Comparison of ENCODE assay signal across 15 cellular contexts in genomic region chr14:34035177-34035933, GRCh38.
DNase-seq lines count a peak whose midpoint lies in the region; ATAC-seq lines count a peak whose summit lies in the region.
"Had no signal": no experiment of that assay in that cellular context is flagged by ENCODE, and none has a peak within 500 bp of the region (broad histone marks: within the 10 kb centered on the region; RNA-seq: fewer than 3 reads in every experiment).

No MANE protein-coding gene starts in this region.

- H2BK5ac ChIP-seq in trophoblast cell (ENCODE audit: low read depth, low read length, poor library complexity), result no peak overlapping the region

- H3K4ac ChIP-seq in trophoblast cell (ENCODE audit: low read depth, low read length), result no peak overlapping the region

- H4K8ac ChIP-seq in trophoblast cell (ENCODE audit: low read depth, low read length), result no peak overlapping the region

- H3K9me3 ChIP-seq in trophoblast cell (ENCODE audit: insufficient read depth, low read depth, low read length), result no peaks in the 10 kb centered on the region

- no peak overlapping the region for H4K12ac ChIP-seq in trophoblast cell (ENCODE audit: low read depth, low read length)

- H3K4me2 ChIP-seq in trophoblast cell (ENCODE audit: low read length), result no peak overlapping the region

- peak; percentile 88 for ATAC-seq in Right ventricle myocardium superior (ENCODE audit: poor library complexity)
- ATAC-seq in effector memory CD8-positive, alpha-beta T cell (replicated peaks), result no peak
- ATAC-seq in HG03039 (IDR thresholded peaks at IDR 0.05; ENCODE audit: unreplicated experiment), result no peak

- H3K4me1 Mint-ChIP-seq in effector memory CD8-positive, alpha-beta T cell (ENCODE audit: low read depth in 2 of 2), result peaks cover 0 to 8% of the 10 kb centered on the region in 2 donors

- H3K18ac ChIP-seq in trophoblast cell (ENCODE audit: low read length), result no peak overlapping the region

- no peak overlapping the region for H3K23ac ChIP-seq in trophoblast cell (ENCODE audit: low read length)

- H4K91ac ChIP-seq in trophoblast cell (ENCODE audit: low read depth, low read length), result no peak overlapping the region

- H3K4me1 ChIP-seq in trophoblast cell (ENCODE audit: control insufficient read depth in 1 of 2, insufficient read depth in 2 of 2, low read length in 2 of 2), result peaks cover 4 to 10% of the 10 kb centered on the region in 2 experiments

- WGBS in trophoblast cell (ENCODE audit: extremely low coverage, insufficient coverage, insufficient read length), result no CpG with 5 or more reads among the region's 10 CpGs

- DNase-seq in Daoy (ENCODE audit: low read depth) (peak; percentile 13), SHP77 treated with DMSO at 0.1 percent for 48 hours (lab: John Stamatoyannopoulos, UW) (peak; percentile 32), Right ventricle myocardium superior (peak; percentile 81), trophoblast cell (peak in 1 of 2 donors; percentile 62), cortex of kidney (lab: John Stamatoyannopoulos, UW) (no peak)
- no peak for DNase-seq in stimulated activated CD4-positive, alpha-beta T cell treated with anti-CD3 and anti-CD28 coated beads, Interleukin-4, amount 100 ng/mL, for 4 hours
- DNase-seq in effector memory CD8-positive, alpha-beta T cell, result no peak
- DNase-seq: activated naive CD4-positive, alpha-beta T cell treated with anti-CD3 and anti-CD28 coated beads, Interleukin-2, amount 50 U/mL, for 16 hours; DMS53; islet precursor cell; NCI-H446; RPMI8226; stimulated activated CD4-positive, alpha-beta T cell treated with anti-CD3 and anti-CD28 coated beads, Interleukin-12 subunit alpha, Interleukin-12 subunit beta, amount 100 ng/mL, for 4 hours had no signal

- no peak overlapping the region for H2BK120ac ChIP-seq in trophoblast cell (ENCODE audit: insufficient read depth, low read length, poor library complexity)

- no peak overlapping the region for H3K27ac Mint-ChIP-seq in effector memory CD8-positive, alpha-beta T cell
- H3K27ac Mint-ChIP-seq: nephron had no signal

- no peak overlapping the region for H3K9ac ChIP-seq in trophoblast cell (ENCODE audit: low read length)

- no peak overlapping the region for H3K27ac ChIP-seq in trophoblast cell (ENCODE audit: low read depth, low read length)

- H3K4me3 ChIP-seq in trophoblast cell (ENCODE audit: low read depth, low read length), result no peak overlapping the region

- H3K27me3 Mint-ChIP-seq in effector memory CD8-positive, alpha-beta T cell, result no peaks in the 10 kb centered on the region

- H2AK5ac ChIP-seq in trophoblast cell (ENCODE audit: low read length), result no peak overlapping the region

- no peak overlapping the region for H2AFZ ChIP-seq in trophoblast cell (ENCODE audit: insufficient read depth, low read length, poor library complexity)

- H3K36me3 ChIP-seq in trophoblast cell (ENCODE audit: control insufficient read depth in 1 of 2, insufficient read depth in 2 of 2, low read length in 2 of 2), result no peaks in the 10 kb centered on the region

- intact Hi-C loops in Right ventricle myocardium superior (cut with DNase I), result loop anchor here (10.0 kb wide), 1 partner anchor 81 kb away; the partner anchor contains the start of gene EGLN3

- H2BK12ac ChIP-seq in trophoblast cell (ENCODE audit: low read length), result peak overlapping the region; percentile 27

- no peaks in the 10 kb centered on the region for H3K79me2 ChIP-seq in trophoblast cell (ENCODE audit: control insufficient read depth, insufficient read depth, low read length, poor library complexity)

- no peaks in the 10 kb centered on the region for H3K36me3 Mint-ChIP-seq in effector memory CD8-positive, alpha-beta T cell (ENCODE audit: insufficient read depth)

- no peak overlapping the region for H3K4me3 Mint-ChIP-seq in effector memory CD8-positive, alpha-beta T cell
- H3K4me3 Mint-ChIP-seq: nephron had no signal

- H3K9me3 Mint-ChIP-seq in effector memory CD8-positive, alpha-beta T cell, result peaks cover 0 to 7% of the 10 kb centered on the region in 2 donors
- H3K9me3 Mint-ChIP-seq: nephron had no signal

- peaks cover 2% of the 10 kb centered on the region for H3K79me1 ChIP-seq in trophoblast cell (ENCODE audit: low read length)

- H3K27me3 ChIP-seq in trophoblast cell (ENCODE audit: insufficient read depth, low read length), result no peaks in the 10 kb centered on the region

- H3K14ac ChIP-seq in trophoblast cell (ENCODE audit: low read length), result no peak overlapping the region

Comparison
In these comparisons a context has a peak if more than half of its experiments do, and no peak if none do; other contexts are left out.
1. DNase-seq: peak in Daoy (single experiment), SHP77 treated with DMSO at 0.1 percent for 48 hours (single experiment) and Right ventricle myocardium superior (single experiment); none in cortex of kidney (single experiment), stimulated activated CD4-positive, alpha-beta T cell treated with anti-CD3 and anti-CD28 coated beads, Interleukin-4, amount 100 ng/mL, for 4 hours (0 of 2) and effector memory CD8-positive, alpha-beta T cell (0 of 3).